12 cellular contexts compared by ENCODE assay signal in the genomic region with DNA sequence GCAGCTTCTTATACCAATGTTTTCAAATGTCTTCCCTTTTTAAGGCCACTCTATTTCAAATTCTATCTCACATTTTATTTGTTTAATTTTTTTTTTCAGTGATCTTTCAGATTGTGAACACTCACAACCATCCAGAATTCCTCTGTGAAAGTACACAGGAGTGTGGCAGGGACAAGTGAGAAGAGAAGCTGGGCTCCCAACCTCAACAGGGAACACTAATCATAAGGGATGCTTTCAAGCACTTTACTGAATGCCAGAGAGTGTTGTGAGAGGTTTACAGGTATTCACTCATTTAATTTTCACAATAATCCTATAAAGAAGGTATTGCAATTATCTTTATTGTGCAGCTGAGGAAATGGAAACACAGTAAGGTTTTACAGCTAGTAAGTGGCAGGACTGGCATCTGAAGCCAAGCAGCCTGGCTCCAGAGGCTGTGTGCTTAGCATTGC.
DNase-seq lines count a peak whose midpoint lies in the region; ATAC-seq, FAIRE-seq and TF ChIP-seq lines count a peak whose summit lies in the region.
"Had no signal": no experiment of that assay in that cellular context is flagged by ENCODE, and none has a peak within 500 bp of the region (broad histone marks: within the 10 kb centered on the region; RNA-seq: fewer than 3 reads in every experiment).

No MANE protein-coding gene starts in this region.

- H3K4me1 Mint-ChIP-seq in WTC11 = peaks cover 4% of the 10 kb centered on the region
- H3K4me1 Mint-ChIP-seq: naive B cell; stimulated activated memory B cell treated with anti-CD40 and anti-IgM and Interleukin-4, amounts not matched to agents 10 μg/mL and 1 μg/mL and 100 μg/mL, for 72 hours had no signal

- H3K9me3 ChIP-seq in right atrium auricular region (no peaks in the 10 kb centered on the region), right lobe of liver (no peaks in the 10 kb centered on the region)
- H3K9me3 ChIP-seq: BLaER1 had no signal

- H3K4me3 ChIP-seq in right atrium auricular region = no peak overlapping the region
- H3K4me3 ChIP-seq in right lobe of liver = no peak overlapping the region
- H3K4me3 ChIP-seq: BLaER1 had no signal

- CTCF ChIA-PET in WTC11 (lab: Charles Lee) = no interaction called here

- H3K36me3 Mint-ChIP-seq in WTC11 = no peaks in the 10 kb centered on the region
- H3K36me3 Mint-ChIP-seq: naive B cell; stimulated activated memory B cell treated with anti-CD40 and anti-IgM and Interleukin-4, amounts not matched to agents 10 μg/mL and 1 μg/mL and 100 μg/mL, for 72 hours had no signal

- H3K9me3 Mint-ChIP-seq in WTC11 = no peaks in the 10 kb centered on the region
- H3K9me3 Mint-ChIP-seq: naive B cell; stimulated activated memory B cell treated with anti-CD40 and anti-IgM and Interleukin-4, amounts not matched to agents 10 μg/mL and 1 μg/mL and 100 μg/mL, for 72 hours had no signal

- TF ChIP-seq CTCF in right atrium auricular region (IDR thresholded peaks at IDR 0.05) (no peak), WTC11 (IDR thresholded peaks at IDR 0.05) (no peak), right lobe of liver (IDR thresholded peaks at IDR 0.05) (no peak)

- H3K4me1 ChIP-seq in right atrium auricular region (peaks cover 0 to 22% of the 10 kb centered on the region in 2 donors), right lobe of liver (peaks cover 0 to 29% (median 0%) of the 10 kb centered on the region in 4 donors)
- H3K4me1 ChIP-seq: BLaER1 had no signal

- TF ChIP-seq POLR2A in right lobe of liver (IDR thresholded peaks at IDR 0.05) (no peak), GM12891 (IDR thresholded peaks at IDR 0.05; ENCODE audit: low read depth, low read length) (no peak)

- POLR2A ChIA-PET in WTC11 (lab: Charles Lee) = interaction anchor here (0.5 kb wide), 1 partner anchor 978 kb away, joined by 3 read pairs; no protein-coding TSS in a partner anchor

- ATAC-seq in Right ventricle myocardium superior (ENCODE audit: poor library complexity) = peak; percentile 68
- no peak for ATAC-seq in WTC11
- peak; percentile 78 to 98 (median 95) for ATAC-seq in right lobe of liver
- no peak for ATAC-seq in esophagus mucosa
- no peak for ATAC-seq in GM18868 (IDR thresholded peaks at IDR 0.05; ENCODE audit: unreplicated experiment)
- ATAC-seq: stimulated activated memory B cell treated with anti-CD40 and anti-IgM and Interleukin-4, amounts not matched to agents 10 μg/mL and 1 μg/mL and 100 μg/mL, for 72 hours had no signal

- FAIRE-seq in GM12891 (lab: Jason Lieb, UNC) = no peak

- H3K27me3 ChIP-seq in right atrium auricular region (no peaks in the 10 kb centered on the region), right lobe of liver (no peaks in the 10 kb centered on the region)
- H3K27me3 ChIP-seq: BLaER1 had no signal

- H3K27ac Mint-ChIP-seq in WTC11 = no peak overlapping the region
- H3K27ac Mint-ChIP-seq: naive B cell; stimulated activated memory B cell treated with anti-CD40 and anti-IgM and Interleukin-4, amounts not matched to agents 10 μg/mL and 1 μg/mL and 100 μg/mL, for 72 hours had no signal

- H3K27me3 Mint-ChIP-seq in WTC11 (ENCODE audit: low read depth) = no peaks in the 10 kb centered on the region
- H3K27me3 Mint-ChIP-seq: naive B cell; stimulated activated memory B cell treated with anti-CD40 and anti-IgM and Interleukin-4, amounts not matched to agents 10 μg/mL and 1 μg/mL and 100 μg/mL, for 72 hours had no signal

- no peak overlapping the region for H3K4me3 Mint-ChIP-seq in WTC11
- H3K4me3 Mint-ChIP-seq: naive B cell; stimulated activated memory B cell treated with anti-CD40 and anti-IgM and Interleukin-4, amounts not matched to agents 10 μg/mL and 1 μg/mL and 100 μg/mL, for 72 hours had no signal

- DNase-seq in Right ventricle myocardium superior (no peak), right atrium auricular region (ENCODE audit: low spot score) (no peak), WTC11 (ENCODE audit: low spot score) (no peak), right lobe of liver (peak; percentile 41 to 69 (median 69)), GM12891 (ENCODE audit: insufficient read length, low spot score) (no peak)
- no peak for DNase-seq in activated CD4-positive, alpha-beta T cell treated with anti-CD3 and anti-CD28 coated beads for 1 hour
- DNase-seq: KBM-7, naive B cell had no signal

- intact Hi-C loops in Right ventricle myocardium superior (cut with DNase I) = no loop called here
- intact Hi-C loops in right lobe of liver (cut with DNase I) = no loop called here

- H3K36me3 ChIP-seq in right atrium auricular region (no peaks in the 10 kb centered on the region), right lobe of liver (no peaks in the 10 kb centered on the region)
- H3K36me3 ChIP-seq: BLaER1 had no signal

- H3K27ac ChIP-seq in right atrium auricular region (peak overlapping the region in 1 of 2 donors; percentile 29), right lobe of liver (peak overlapping the region in 2 of 3 donors; percentile 59 to 67)
- H3K27ac ChIP-seq: BLaER1 had no signal

TF ChIP-seq in WTC11, 78 proteins besides CTCF, POLR2A, EP300 and RAD21:
- TF ChIP-seq SMAD4 (CRISPR knock-in tag; IDR thresholded peaks at IDR 0.05) (no peak), GABPB1 (CRISPR knock-in tag; IDR thresholded peaks at IDR 0.05) (peak; percentile 95; the same call in 1 of the 2 replicates), TCF7 (CRISPR knock-in tag; IDR thresholded peaks at IDR 0.05; ENCODE audit: low read depth) (no peak)
TF ChIP-seq in WTC11: peak in this region for 1.

TF ChIP-seq in GM12891, 5 proteins besides CTCF, POLR2A, EP300 and RAD21:
- TF ChIP-seq TAF1 (IDR thresholded peaks at IDR 0.05; ENCODE audit: low read depth, low read length) = no peak
- no peak for TF ChIP-seq PAX5 (IDR thresholded peaks at IDR 0.05; ENCODE audit: insufficient read depth, low read length, severe bottlenecking)

Comparison
In these comparisons a context has a peak if more than half of its experiments do, and no peak if none do; other contexts are left out.
1. ATAC-seq: peak in Right ventricle myocardium superior (single experiment) and right lobe of liver (4 of 4); none in WTC11 (single experiment), esophagus mucosa (single experiment) and GM18868 (single experiment).
2. DNase-seq: peak in right lobe of liver (3 of 3); none in Right ventricle myocardium superior (single experiment), right atrium auricular region (single experiment), WTC11 (single experiment), activated CD4-positive, alpha-beta T cell treated with anti-CD3 and anti-CD28 coated beads for 1 hour (single experiment) and GM12891 (single experiment).